23 cellular contexts compared by ENCODE assay signal in genomic region chr12:3302406-3303041, GRCh38.
"Had no signal": no experiment of that assay in that cellular context is flagged by ENCODE, and none has a peak within 500 bp of the region (broad histone marks: within the 10 kb centered on the region; RNA-seq: fewer than 3 reads in every experiment).

No MANE protein-coding gene starts in this region.

- H3K27me3 ChIP-seq: colonic mucosa, right lobe of liver, thyroid gland, uterus had no signal

- H3K9me3 Mint-ChIP-seq: nephron progenitor cell; stimulated activated effector memory CD8-positive, alpha-beta T cell treated with anti-CD3 and anti-CD28 coated beads, Interleukin-12 subunit alpha, Interleukin-12 subunit beta, amount 100 ng/mL, for 72 hours had no signal

- H3K36me3 Mint-ChIP-seq: naive thymus-derived CD4-positive, alpha-beta T cell; stimulated activated effector memory CD8-positive, alpha-beta T cell treated with anti-CD3 and anti-CD28 coated beads, Interleukin-12 subunit alpha, Interleukin-12 subunit beta, amount 100 ng/mL, for 72 hours had no signal

- FAIRE-seq: endothelial cell of umbilical vein had no signal

- H3K4me3 Mint-ChIP-seq: naive thymus-derived CD4-positive, alpha-beta T cell; nephron progenitor cell; stimulated activated effector memory CD8-positive, alpha-beta T cell treated with anti-CD3 and anti-CD28 coated beads, Interleukin-12 subunit alpha, Interleukin-12 subunit beta, amount 100 ng/mL, for 72 hours had no signal

- H3K4me1 ChIP-seq: colonic mucosa, uterus had no signal

- H3K27ac ChIP-seq: colonic mucosa, gastroesophageal sphincter, neutrophil, psoas muscle, right lobe of liver, suprapubic skin, thyroid gland, upper lobe of left lung, uterus had no signal

- H3K4me3 ChIP-seq: colonic mucosa, gastroesophageal sphincter, psoas muscle, right lobe of liver, suprapubic skin, thyroid gland, upper lobe of left lung, uterus had no signal

- DNase-seq: colonic mucosa; dermis blood vessel endothelial cell; erythroblast; glutamatergic neuron; kidney glomerular epithelial cell; mammary epithelial cell; naive thymus-derived CD4-positive, alpha-beta T cell; nephron progenitor cell; psoas muscle; retina; right lobe of liver; stimulated activated CD4-positive, alpha-beta T cell treated with anti-CD3 and anti-CD28 coated beads, Interleukin-4, amount 100 ng/mL, for 1 hour; stimulated activated CD8-positive, alpha-beta memory T cell treated with anti-CD3 and anti-CD28 coated beads, Interleukin-4, amount 100 ng/mL, for 48 hours; stimulated activated naive CD8-positive, alpha-beta T cell treated with anti-CD3 and anti-CD28 coated beads, Interleukin-15, Interleukin-2, amounts not matched to agents 100 U/mL and 50 U/mL, for 24 hours; thyroid gland; upper lobe of left lung; uterus had no signal

- H3K36me3 ChIP-seq: colonic mucosa, gastroesophageal sphincter, neutrophil, right lobe of liver, suprapubic skin, thyroid gland, upper lobe of left lung, uterus had no signal

- ATAC-seq: gastroesophageal sphincter; left lobe of liver; naive thymus-derived CD4-positive, alpha-beta T cell; psoas muscle; right lobe of liver; stimulated activated effector memory CD8-positive, alpha-beta T cell treated with anti-CD3 and anti-CD28 coated beads, Interleukin-12 subunit alpha, Interleukin-12 subunit beta, amount 100 ng/mL, for 72 hours; stimulated activated naive CD8-positive, alpha-beta T cell treated with anti-CD3 and anti-CD28 coated beads, Interleukin-15, Interleukin-2, amounts not matched to agents 100 U/mL and 50 U/mL, for 24 hours had no signal

- H3K9me3 ChIP-seq: colonic mucosa, gastroesophageal sphincter, neutrophil, psoas muscle, right lobe of liver, suprapubic skin, thyroid gland, upper lobe of left lung, uterus had no signal

- H3K27ac Mint-ChIP-seq: naive thymus-derived CD4-positive, alpha-beta T cell; nephron progenitor cell; stimulated activated effector memory CD8-positive, alpha-beta T cell treated with anti-CD3 and anti-CD28 coated beads, Interleukin-12 subunit alpha, Interleukin-12 subunit beta, amount 100 ng/mL, for 72 hours had no signal
